Comparison of ENCODE assay signal across 43 cellular contexts in genomic region chr7:158204453-158204852, GRCh38.
"Had no signal": no experiment of that assay in that cellular context is flagged by ENCODE, and none has a peak within 500 bp of the region (broad histone marks: within the 10 kb centered on the region; RNA-seq: fewer than 3 reads in every experiment).

No MANE protein-coding gene starts in this region.

- H3K9me3 ChIP-seq: ascending aorta, body of pancreas had no signal

- H3K4me1 Mint-ChIP-seq: activated CD4-positive, alpha-beta memory T cell treated with anti-CD3 and anti-CD28 coated beads, Interleukin-2, amount 10 ng/mL, durations not matched to agents 7 days and 5 days; activated CD4-positive, alpha-beta T cell treated with anti-CD3 and anti-CD28 coated beads for 36 hours; activated CD4-positive, alpha-beta T cell treated with anti-CD3 and anti-CD28 coated beads, Interleukin-2, amount 10 ng/mL, durations not matched to agents 7 days and 5 days; activated CD8-positive, alpha-beta memory T cell treated with anti-CD3 and anti-CD28 coated beads, Interleukin-2, amount 10 ng/mL, durations not matched to agents 7 days and 5 days; activated naive CD4-positive, alpha-beta T cell treated with anti-CD3 and anti-CD28 coated beads, Interleukin-2, amount 10 ng/mL, durations not matched to agents 7 days and 5 days; activated naive CD4-positive, alpha-beta T cell treated with anti-CD3 and anti-CD28 coated beads, Interleukin-2, amount 50 U/mL, for 24 hours; activated naive CD8-positive, alpha-beta T cell treated with anti-CD3 and anti-CD28 coated beads, Interleukin-2, amount 10 ng/mL, durations not matched to agents 7 days and 5 days; activated naive CD8-positive, alpha-beta T cell treated with anti-CD3 and anti-CD28 coated beads, Interleukin-2, amount 50 U/mL, for 24 hours; central memory CD8-positive, alpha-beta T cell had no signal

- H3K4me3 ChIP-seq: ascending aorta, body of pancreas, breast epithelium, cardiac muscle cell had no signal

- H3K9me3 Mint-ChIP-seq: activated CD4-positive, alpha-beta T cell treated with anti-CD3 and anti-CD28 coated beads, Interleukin-2, amount 10 ng/mL, durations not matched to agents 7 days and 5 days; activated naive CD4-positive, alpha-beta T cell treated with anti-CD3 and anti-CD28 coated beads, Interleukin-2, amount 10 ng/mL, durations not matched to agents 7 days and 5 days had no signal

- H3K27ac ChIP-seq: ascending aorta, body of pancreas, brain microvascular endothelial cell, breast epithelium, cardiac muscle cell, WERI-Rb-1 had no signal

- FAIRE-seq: TTC549 had no signal

- H3K27me3 ChIP-seq: ascending aorta, body of pancreas, brain microvascular endothelial cell, cardiac muscle cell had no signal

- ATAC-seq: activated CD4-positive, alpha-beta T cell treated with anti-CD3 and anti-CD28 coated beads for 36 hours; activated CD4-positive, CD25-positive, alpha-beta regulatory T cell treated with anti-CD3 and anti-CD28 coated beads, Interleukin-2, amount 50 U/mL, for 24 hours; activated CD8-positive, alpha-beta memory T cell treated with anti-CD3 and anti-CD28 coated beads, Interleukin-2, amount 10 ng/mL, durations not matched to agents 7 days and 5 days; activated CD8-positive, alpha-beta T cell treated with anti-CD3 and anti-CD28 coated beads, Interleukin-2, amount 10 ng/mL, durations not matched to agents 7 days and 5 days; activated naive CD8-positive, alpha-beta T cell treated with anti-CD3 and anti-CD28 coated beads, Interleukin-2, amount 50 U/mL, for 24 hours; activated T-cell treated with anti-CD3 and anti-CD28 coated beads, Interleukin-2, amount 50 U/mL, for 4 hours; activated T-cell treated with anti-CD3 and anti-CD28 coated beads, Interleukin-2, amount 50 U/mL, for 72 hours; body of pancreas; WTC11 had no signal

- H3K36me3 Mint-ChIP-seq: activated CD8-positive, alpha-beta memory T cell treated with anti-CD3 and anti-CD28 coated beads, Interleukin-2, amount 10 ng/mL, durations not matched to agents 7 days and 5 days; activated naive CD4-positive, alpha-beta T cell treated with anti-CD3 and anti-CD28 coated beads, Interleukin-2, amount 10 ng/mL, durations not matched to agents 7 days and 5 days; activated naive CD8-positive, alpha-beta T cell; activated naive CD8-positive, alpha-beta T cell treated with anti-CD3 and anti-CD28 coated beads, Interleukin-2, amount 10 ng/mL, durations not matched to agents 7 days and 5 days had no signal

- H3K27me3 Mint-ChIP-seq: activated CD4-positive, alpha-beta memory T cell treated with anti-CD3 and anti-CD28 coated beads, Interleukin-2, amount 10 ng/mL, durations not matched to agents 7 days and 5 days had no signal

- H3K36me3 ChIP-seq: ascending aorta, brain microvascular endothelial cell, breast epithelium, cardiac muscle cell, WERI-Rb-1 had no signal

- H3K4me1 ChIP-seq: ascending aorta, body of pancreas, breast epithelium had no signal

- H3K4me3 Mint-ChIP-seq: activated CD4-positive, alpha-beta memory T cell treated with anti-CD3 and anti-CD28 coated beads, Interleukin-2, amount 10 ng/mL, durations not matched to agents 7 days and 5 days; activated CD4-positive, alpha-beta T cell treated with anti-CD3 and anti-CD28 coated beads for 36 hours; activated CD4-positive, alpha-beta T cell treated with anti-CD3 and anti-CD28 coated beads, Interleukin-2, amount 10 ng/mL, durations not matched to agents 7 days and 5 days; activated CD8-positive, alpha-beta memory T cell treated with anti-CD3 and anti-CD28 coated beads, Interleukin-2, amount 10 ng/mL, durations not matched to agents 7 days and 5 days; activated CD8-positive, alpha-beta T cell treated with anti-CD3 and anti-CD28 coated beads, Interleukin-2, amount 10 ng/mL, durations not matched to agents 7 days and 5 days; activated naive CD4-positive, alpha-beta T cell treated with anti-CD3 and anti-CD28 coated beads, Interleukin-2, amount 10 ng/mL, durations not matched to agents 7 days and 5 days; activated naive CD4-positive, alpha-beta T cell treated with anti-CD3 and anti-CD28 coated beads, Interleukin-2, amount 50 U/mL, for 24 hours; activated naive CD8-positive, alpha-beta T cell; activated naive CD8-positive, alpha-beta T cell treated with anti-CD3 and anti-CD28 coated beads, Interleukin-2, amount 10 ng/mL, durations not matched to agents 7 days and 5 days; activated naive CD8-positive, alpha-beta T cell treated with anti-CD3 and anti-CD28 coated beads, Interleukin-2, amount 50 U/mL, for 24 hours; activated T-cell treated with anti-CD3 and anti-CD28 coated beads, Interleukin-2, amount 50 U/mL, for 4 hours; activated T-cell treated with anti-CD3 and anti-CD28 coated beads, Interleukin-2, amount 50 U/mL, for 72 hours; activated T-helper 1 cell treated with anti-CD3 and anti-CD28 coated beads, Interleukin-12 subunit alpha, Interleukin-12 subunit beta, Interleukin-2, Interleukin-4 antibody, amounts not matched to agents 30 ng/mL and 10 ng/mL and 1 ng/mL, durations not matched to agents 14 hours and 24 hours and 36 hours; central memory CD8-positive, alpha-beta T cell; T-helper 1 cell treated with Interleukin-12 subunit alpha and Interleukin-12 subunit beta and Interleukin-4 antibody, amounts not matched to agents 30 μg/mL and 1 μg/mL, for 36 hours; T-helper 2 cell treated with Interferon-gamma antibody and Interleukin-4, amounts not matched to agents 5 μg/mL and 100 μg/mL, for 36 hours; WTC11 had no signal

- H3K27ac Mint-ChIP-seq: activated CD4-positive, alpha-beta memory T cell treated with anti-CD3 and anti-CD28 coated beads, Interleukin-2, amount 10 ng/mL, durations not matched to agents 7 days and 5 days; activated CD4-positive, alpha-beta T cell treated with anti-CD3 and anti-CD28 coated beads for 36 hours; activated CD4-positive, alpha-beta T cell treated with anti-CD3 and anti-CD28 coated beads, Interleukin-2, amount 10 ng/mL, durations not matched to agents 7 days and 5 days; activated CD8-positive, alpha-beta memory T cell treated with anti-CD3 and anti-CD28 coated beads, Interleukin-2, amount 10 ng/mL, durations not matched to agents 7 days and 5 days; activated CD8-positive, alpha-beta T cell treated with anti-CD3 and anti-CD28 coated beads, Interleukin-2, amount 10 ng/mL, durations not matched to agents 7 days and 5 days; activated naive CD4-positive, alpha-beta T cell treated with anti-CD3 and anti-CD28 coated beads, Interleukin-2, amount 10 ng/mL, durations not matched to agents 7 days and 5 days; activated naive CD4-positive, alpha-beta T cell treated with anti-CD3 and anti-CD28 coated beads, Interleukin-2, amount 50 U/mL, for 24 hours; activated naive CD8-positive, alpha-beta T cell; activated naive CD8-positive, alpha-beta T cell treated with anti-CD3 and anti-CD28 coated beads, Interleukin-2, amount 10 ng/mL, durations not matched to agents 7 days and 5 days; activated naive CD8-positive, alpha-beta T cell treated with anti-CD3 and anti-CD28 coated beads, Interleukin-2, amount 50 U/mL, for 24 hours; activated T-cell treated with anti-CD3 and anti-CD28 coated beads, Interleukin-2, amount 50 U/mL, for 72 hours; activated T-helper 1 cell treated with anti-CD3 and anti-CD28 coated beads, Interleukin-12 subunit alpha, Interleukin-12 subunit beta, Interleukin-2, Interleukin-4 antibody, amounts not matched to agents 30 ng/mL and 10 ng/mL and 1 ng/mL, durations not matched to agents 14 hours and 24 hours and 36 hours; activated T-helper 2 cell treated with anti-CD3 and anti-CD28 coated beads, Interferon-gamma antibody, Interleukin-2, Interleukin-4, amounts not matched to agents 10 μg/mL and 5 μg/mL and 100 μg/mL, durations not matched to agents 14 hours and 24 hours and 36 hours; T-helper 1 cell treated with Interleukin-12 subunit alpha and Interleukin-12 subunit beta and Interleukin-4 antibody, amounts not matched to agents 30 μg/mL and 1 μg/mL, for 36 hours; T-helper 2 cell treated with Interferon-gamma antibody and Interleukin-4, amounts not matched to agents 5 μg/mL and 100 μg/mL, for 36 hours; WTC11 had no signal

- DNase-seq: activated CD4-positive, alpha-beta memory T cell treated with anti-CD3 and anti-CD28 coated beads, Interleukin-2, amount 10 ng/mL, durations not matched to agents 7 days and 5 days; activated CD4-positive, alpha-beta T cell treated with anti-CD3 and anti-CD28 coated beads for 1 hour; activated CD4-positive, alpha-beta T cell treated with anti-CD3 and anti-CD28 coated beads for 36 hours; activated CD4-positive, alpha-beta T cell treated with anti-CD3 and anti-CD28 coated beads for 48 hours; activated CD4-positive, alpha-beta T cell treated with anti-CD3 and anti-CD28 coated beads, Interleukin-2, amount 10 ng/mL, durations not matched to agents 7 days and 5 days; activated CD4-positive, alpha-beta T cell treated with anti-CD3 and anti-CD28 coated beads, Interleukin-2, amount 50 U/mL, for 48 hours; activated CD4-positive, CD25-positive, alpha-beta regulatory T cell; activated CD8-positive, alpha-beta memory T cell treated with anti-CD3 and anti-CD28 coated beads for 24 hours; activated CD8-positive, alpha-beta memory T cell treated with anti-CD3 and anti-CD28 coated beads, Interleukin-2, amount 10 ng/mL, durations not matched to agents 7 days and 5 days; activated CD8-positive, alpha-beta T cell treated with anti-CD3 and anti-CD28 coated beads, Interleukin-2, amount 10 ng/mL, durations not matched to agents 7 days and 5 days; activated effector memory CD4-positive, alpha-beta T cell treated with Interleukin-2 at 50 U/mL for 16 hours; activated gamma-delta T cell; activated naive CD4-positive, alpha-beta T cell treated with anti-CD3 and anti-CD28 coated beads, Interleukin-2, amount 10 ng/mL, durations not matched to agents 7 days and 5 days; activated naive CD4-positive, alpha-beta T cell treated with Interleukin-2 at 50 U/mL for 16 hours; activated naive CD8-positive, alpha-beta T cell treated with anti-CD3 and anti-CD28 coated beads, Interleukin-2, amount 10 ng/mL, durations not matched to agents 7 days and 5 days; activated naive CD8-positive, alpha-beta T cell treated with anti-CD3 and anti-CD28 coated beads, Interleukin-2, amount 50 U/mL, for 24 hours; activated T-cell treated with anti-CD3 and anti-CD28 coated beads for 4 hours; activated T-cell treated with anti-CD3 and anti-CD28 coated beads, Interleukin-2, amount 50 U/mL, for 1 hour; activated T-cell treated with anti-CD3 and anti-CD28 coated beads, Interleukin-2, amount 50 U/mL, for 4 hours; activated T-cell treated with anti-CD3 and anti-CD28 coated beads, Interleukin-2, amount 50 U/mL, for 72 hours; amygdala; anterior cingulate cortex; body of pancreas; brain microvascular endothelial cell; caudate nucleus; cerebellar nuclear complex; T-helper 1 cell; T-helper 2 cell; T-helper 9 cell; WERI-Rb-1 had no signal
